ENCODE assay signal across 6 cellular contexts in genomic region chr17:61441507-61441906, GRCh38. TPM values are rescaled to one million over a fixed set of nuclear protein-coding genes. Genes with fewer than 3 reads are reported as not detected.
"Had no signal": no experiment of that assay in that cellular context is flagged by ENCODE, and none has a peak within 500 bp of the region (broad histone marks: within the 10 kb centered on the region; RNA-seq: fewer than 3 reads in every experiment).

No MANE protein-coding gene starts in this region.

RNA-seq across cellular contexts. Expression of gene TBX4, which starts 10.7 kb away (rescaled TPM):
- total RNA-seq: GM23248, GM23338, H1, H4, H7, H9 had no signal
- polyA plus RNA-seq: GM23248, GM23338 had no signal

RNA-seq across cellular contexts. Expression of gene TBX2, which starts 41.9 kb away (rescaled TPM):
- total RNA-seq: GM23338, H1, H7, H9 had no signal
- polyA plus RNA-seq: GM23338, H1 had no signal
